Comparison of ENCODE assay signal across 19 cellular contexts in the genomic region with DNA sequence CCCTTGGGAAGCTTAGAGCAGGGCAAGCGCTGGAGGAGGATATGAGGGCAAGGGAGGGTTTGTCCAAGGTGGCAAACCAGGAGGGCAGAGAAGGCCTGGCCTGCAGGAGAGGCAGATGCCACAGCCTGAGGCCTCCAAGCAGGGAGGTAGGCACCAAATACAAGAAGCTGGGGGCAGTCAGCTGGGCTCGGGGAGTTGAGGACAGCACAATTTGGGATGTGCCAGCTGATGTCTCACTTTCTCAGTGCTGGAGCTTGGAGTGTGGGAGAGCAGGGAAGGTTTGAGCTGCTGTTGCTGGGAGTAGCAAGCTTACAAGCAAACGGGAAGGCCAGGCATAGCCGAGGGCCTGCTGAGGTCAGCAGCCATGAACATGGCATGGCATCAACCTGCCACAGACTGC. TPM values are rescaled to one million over a fixed set of nuclear protein-coding genes. Genes with fewer than 3 reads are reported as not detected.
DNase-seq lines count a peak whose midpoint lies in the region; ATAC-seq and TF ChIP-seq lines count a peak whose summit lies in the region.
"Had no signal": no experiment of that assay in that cellular context is flagged by ENCODE, and none has a peak within 500 bp of the region (broad histone marks: within the 10 kb centered on the region; RNA-seq: fewer than 3 reads in every experiment).

No MANE protein-coding gene starts in this region.

- H3K4me3 ChIP-seq in CD8-positive, alpha-beta memory T cell (ENCODE audit: low read length), result no peak overlapping the region
- H3K4me3 ChIP-seq: heart left ventricle, sigmoid colon had no signal

- no peaks in the 10 kb centered on the region for H3K9me3 ChIP-seq in CD8-positive, alpha-beta memory T cell (ENCODE audit: low read length)
- H3K9me3 ChIP-seq: BE2C, heart left ventricle, sigmoid colon had no signal

- peaks cover 0 to 65% (median 15%) of the 10 kb centered on the region in 3 donors for H3K36me3 Mint-ChIP-seq in CD8-positive, alpha-beta memory T cell
- peaks cover 50% of the 10 kb centered on the region for H3K36me3 Mint-ChIP-seq in activated B cell treated with CpG ODN at 0.5 μM for 24 hours (ENCODE audit: low read depth)
- peaks cover 14% of the 10 kb centered on the region for H3K36me3 Mint-ChIP-seq in natural killer cell treated with Interleukin-12 subunit alpha and Interleukin-12 subunit beta and Interleukin-15 and Interleukin-18, amount 100 ng/mL, for 72 hours
- peaks cover 5 to 12% of the 10 kb centered on the region in 2 donors for H3K36me3 Mint-ChIP-seq in activated T-cell treated with anti-CD3 and anti-CD28 coated beads, Interleukin-2, amount 50 U/mL, for 72 hours (ENCODE audit: insufficient read depth in 2 of 2)

- intact Hi-C loops in activated B cell treated with CpG ODN at 0.5 μM for 24 hours (cut with micrococcal nuclease), result loop anchor here (10.0 kb wide), 1 partner anchor 303 kb away; a partner anchor contains a TSS

- DNase-seq in CD8-positive, alpha-beta memory T cell, result no peak
- DNase-seq in activated B cell treated with CpG ODN at 0.5 μM for 24 hours (no peak), omental fat pad (ENCODE audit: low spot score) (no peak)
- DNase-seq in natural killer cell treated with Interleukin-12 subunit alpha and Interleukin-12 subunit beta and Interleukin-15 and Interleukin-18, amount 100 ng/mL, for 72 hours (ENCODE audit: low spot score), result no peak
- DNase-seq in activated T-cell treated with anti-CD3 and anti-CD28 coated beads, Interleukin-2, amount 50 U/mL, for 72 hours, result no peak
- DNase-seq: activated CD8-positive, alpha-beta memory T cell treated with anti-CD3 and anti-CD28 coated beads for 24 hours; activated naive CD4-positive, alpha-beta T cell treated with anti-CD3 and anti-CD28 coated beads, Interleukin-2, amount 50 U/mL, for 16 hours; BE2C; heart left ventricle; left colon; NCI-H1092; NCI-H2171 treated with DMSO at 0.1 percent for 48 hours; sigmoid colon; stimulated activated naive CD4-positive, alpha-beta T cell treated with Interleukin-2 at 50 U/mL for 16 hours had no signal

- no peak for TF ChIP-seq CTCF in activated B cell treated with CpG ODN at 0.5 μM for 24 hours (IDR thresholded peaks at IDR 0.05)
- TF ChIP-seq CTCF in omental fat pad (IDR thresholded peaks at IDR 0.05), result no peak

- POLR2A ChIA-PET in CD8-positive, alpha-beta memory T cell (lab: Charles Lee), result interaction anchor here (0.6 to 0.9 kb wide), 2 partner anchors 17 to 27 kb away, joined by 3 read pairs; a partner anchor contains a TSS
- POLR2A ChIA-PET in activated B cell treated with CpG ODN at 0.5 μM for 24 hours (lab: Charles Lee), result interaction anchor here (0.6 to 1.2 kb wide), 2 partner anchors 135 to 290 kb away, joined by 3 read pairs; no protein-coding TSS in a partner anchor

- H3K36me3 ChIP-seq in CD8-positive, alpha-beta memory T cell (ENCODE audit: insufficient read depth, low read length), result peaks cover 7% of the 10 kb centered on the region

- ATAC-seq in activated B cell treated with CpG ODN at 0.5 μM for 24 hours (ENCODE audit: low read depth) (no peak), omental fat pad (ENCODE audit: low FRiP score) (no peak), HG03196 (IDR thresholded peaks at IDR 0.05; ENCODE audit: unreplicated experiment) (no peak)
- no peak for ATAC-seq in natural killer cell treated with Interleukin-12 subunit alpha and Interleukin-12 subunit beta and Interleukin-15 and Interleukin-18, amount 100 ng/mL, for 72 hours
- no peak for ATAC-seq in activated T-cell treated with anti-CD3 and anti-CD28 coated beads, Interleukin-2, amount 50 U/mL, for 72 hours (replicated peaks in 1 of 2)
- ATAC-seq: heart left ventricle, left colon had no signal

- H3K27me3 ChIP-seq in CD8-positive, alpha-beta memory T cell (ENCODE audit: insufficient read depth, low read length, poor library complexity, severe bottlenecking), result no peaks in the 10 kb centered on the region
- H3K27me3 ChIP-seq: BE2C, heart left ventricle, sigmoid colon had no signal

- no peak overlapping the region for H3K27ac ChIP-seq in CD8-positive, alpha-beta memory T cell (ENCODE audit: low read depth, low read length)
- H3K27ac ChIP-seq: heart left ventricle, sigmoid colon had no signal

- peak overlapping the region; percentile 22 to 72 (median 57) for H3K4me3 Mint-ChIP-seq in CD8-positive, alpha-beta memory T cell
- no peak overlapping the region for H3K4me3 Mint-ChIP-seq in activated B cell treated with CpG ODN at 0.5 μM for 24 hours
- H3K4me3 Mint-ChIP-seq in natural killer cell treated with Interleukin-12 subunit alpha and Interleukin-12 subunit beta and Interleukin-15 and Interleukin-18, amount 100 ng/mL, for 72 hours, result peak overlapping the region; percentile 81
- peak overlapping the region in 1 of 2 donors; percentile 15 for H3K4me3 Mint-ChIP-seq in activated T-cell treated with anti-CD3 and anti-CD28 coated beads, Interleukin-2, amount 50 U/mL, for 72 hours

- peaks cover 32% of the 10 kb centered on the region for H3K4me1 ChIP-seq in CD8-positive, alpha-beta memory T cell (ENCODE audit: insufficient read depth, low read length)
- H3K4me1 ChIP-seq: BE2C had no signal

- CTCF ChIA-PET in CD8-positive, alpha-beta memory T cell (lab: Charles Lee), result interaction anchor here (0.5 kb wide), 1 partner anchor 42 kb away, joined by 3 read pairs; no protein-coding TSS in a partner anchor
- CTCF ChIA-PET in activated B cell treated with CpG ODN at 0.5 μM for 24 hours (lab: Charles Lee), result no interaction called here

- H3K27ac Mint-ChIP-seq in CD8-positive, alpha-beta memory T cell, result peak overlapping the region; percentile 60 to 96 (median 89)
- H3K27ac Mint-ChIP-seq in activated B cell treated with CpG ODN at 0.5 μM for 24 hours, result peak overlapping the region; percentile 21
- H3K27ac Mint-ChIP-seq in natural killer cell treated with Interleukin-12 subunit alpha and Interleukin-12 subunit beta and Interleukin-15 and Interleukin-18, amount 100 ng/mL, for 72 hours, result peak overlapping the region; percentile 74 to 89
- H3K27ac Mint-ChIP-seq in activated T-cell treated with anti-CD3 and anti-CD28 coated beads, Interleukin-2, amount 50 U/mL, for 72 hours, result no peak overlapping the region

- H3K4me1 Mint-ChIP-seq in CD8-positive, alpha-beta memory T cell, result peaks cover 39 to 52% (median 49%) of the 10 kb centered on the region in 3 donors
- H3K4me1 Mint-ChIP-seq in activated B cell treated with CpG ODN at 0.5 μM for 24 hours, result peaks cover 34% of the 10 kb centered on the region
- peaks cover 35 to 40% of the 10 kb centered on the region in 2 donors for H3K4me1 Mint-ChIP-seq in natural killer cell treated with Interleukin-12 subunit alpha and Interleukin-12 subunit beta and Interleukin-15 and Interleukin-18, amount 100 ng/mL, for 72 hours (ENCODE audit: low read depth in 2 of 2)
- H3K4me1 Mint-ChIP-seq in activated T-cell treated with anti-CD3 and anti-CD28 coated beads, Interleukin-2, amount 50 U/mL, for 72 hours (ENCODE audit: low read depth), result peaks cover 36% of the 10 kb centered on the region

- H3K27me3 Mint-ChIP-seq in CD8-positive, alpha-beta memory T cell, result no peaks in the 10 kb centered on the region
- no peaks in the 10 kb centered on the region for H3K27me3 Mint-ChIP-seq in activated B cell treated with CpG ODN at 0.5 μM for 24 hours
- H3K27me3 Mint-ChIP-seq in natural killer cell treated with Interleukin-12 subunit alpha and Interleukin-12 subunit beta and Interleukin-15 and Interleukin-18, amount 100 ng/mL, for 72 hours, result no peaks in the 10 kb centered on the region
- no peaks in the 10 kb centered on the region for H3K27me3 Mint-ChIP-seq in activated T-cell treated with anti-CD3 and anti-CD28 coated beads, Interleukin-2, amount 50 U/mL, for 72 hours (ENCODE audit: low read depth)

- H3K9me3 Mint-ChIP-seq in CD8-positive, alpha-beta memory T cell, result no peaks in the 10 kb centered on the region
- no peaks in the 10 kb centered on the region for H3K9me3 Mint-ChIP-seq in activated B cell treated with CpG ODN at 0.5 μM for 24 hours
- no peaks in the 10 kb centered on the region for H3K9me3 Mint-ChIP-seq in natural killer cell treated with Interleukin-12 subunit alpha and Interleukin-12 subunit beta and Interleukin-15 and Interleukin-18, amount 100 ng/mL, for 72 hours
- H3K9me3 Mint-ChIP-seq in activated T-cell treated with anti-CD3 and anti-CD28 coated beads, Interleukin-2, amount 50 U/mL, for 72 hours, result no peaks in the 10 kb centered on the region

RNA-seq across cellular contexts. Expression of a gene that starts 4.0 kb away (rescaled TPM):
- 10 to 100 TPM; 16.6 to 17.1 TPM for total RNA-seq in CD8-positive, alpha-beta memory T cell
- 21.5 TPM for polyA plus RNA-seq in CD8-positive, alpha-beta memory T cell
- total RNA-seq in activated B cell treated with CpG ODN at 0.5 μM for 24 hours, result 14.6 and 19.0 TPM in 2 replicates
- 10 to 100 TPM; 15.9 to 19.5 TPM for total RNA-seq in natural killer cell treated with Interleukin-12 subunit alpha and Interleukin-12 subunit beta and Interleukin-15 and Interleukin-18, amount 100 ng/mL, for 72 hours
- total RNA-seq in omental fat pad, result 10 to 100 TPM; 12.1 to 18.7 (median 13.0) TPM
- total RNA-seq in activated T-cell treated with anti-CD3 and anti-CD28 coated beads, Interleukin-2, amount 50 U/mL, for 72 hours, result 10 to 100 TPM; 19.8 to 22.0 TPM

RNA-seq across cellular contexts. Expression of a gene that starts 4.8 kb away (rescaled TPM):
- total RNA-seq in CD8-positive, alpha-beta memory T cell, result under 1 TPM; 0.31 to 0.33 TPM
- not detected for polyA plus RNA-seq in CD8-positive, alpha-beta memory T cell
- total RNA-seq in activated B cell treated with CpG ODN at 0.5 μM for 24 hours (0.10 TPM in 1 of 2 replicates, not detected in the other), omental fat pad (not detected)
- under 1 TPM; 0.12 to 0.73 TPM for total RNA-seq in natural killer cell treated with Interleukin-12 subunit alpha and Interleukin-12 subunit beta and Interleukin-15 and Interleukin-18, amount 100 ng/mL, for 72 hours
- total RNA-seq in activated T-cell treated with anti-CD3 and anti-CD28 coated beads, Interleukin-2, amount 50 U/mL, for 72 hours, result under 1 TPM in 1 of 2 donors, not detected in 1; 0.32 TPM
- total RNA-seq: Daoy, epithelial cell of proximal tubule, heart left ventricle, left colon, SK-MEL-5 had no signal
- polyA plus RNA-seq: neural cell, sigmoid colon had no signal

RNA-seq across cellular contexts. Expression of a gene that starts 26.5 kb away (rescaled TPM):
- total RNA-seq in CD8-positive, alpha-beta memory T cell, result 1 to 10 TPM; 5.6 to 6.0 TPM
- 20.6 TPM for polyA plus RNA-seq in CD8-positive, alpha-beta memory T cell
- total RNA-seq in activated B cell treated with CpG ODN at 0.5 μM for 24 hours, result 2.0 and 3.6 TPM in 2 replicates
- total RNA-seq in natural killer cell treated with Interleukin-12 subunit alpha and Interleukin-12 subunit beta and Interleukin-15 and Interleukin-18, amount 100 ng/mL, for 72 hours, result 1 to 10 TPM; 2.7 to 3.8 TPM
- 100 to 1,000 TPM in 2 of 4 donors, 10 to 100 TPM in 2; 82.8 to 110 (median 96.5) TPM for total RNA-seq in omental fat pad
- total RNA-seq in activated T-cell treated with anti-CD3 and anti-CD28 coated beads, Interleukin-2, amount 50 U/mL, for 72 hours, result 1 to 10 TPM; 6.3 to 6.8 TPM

RNA-seq across cellular contexts. Expression of a gene that starts 31.5 kb away (rescaled TPM):
- 10 to 100 TPM; 17.7 to 21.2 TPM for total RNA-seq in CD8-positive, alpha-beta memory T cell
- polyA plus RNA-seq in CD8-positive, alpha-beta memory T cell, result 15.6 TPM
- total RNA-seq in activated B cell treated with CpG ODN at 0.5 μM for 24 hours (30.5 and 38.8 TPM in 2 replicates), omental fat pad (10 to 100 TPM; 35.5 to 71.9 (median 37.9) TPM)
- total RNA-seq in natural killer cell treated with Interleukin-12 subunit alpha and Interleukin-12 subunit beta and Interleukin-15 and Interleukin-18, amount 100 ng/mL, for 72 hours, result 10 to 100 TPM; 20.5 to 21.7 TPM
- 10 to 100 TPM; 18.1 to 18.8 TPM for total RNA-seq in activated T-cell treated with anti-CD3 and anti-CD28 coated beads, Interleukin-2, amount 50 U/mL, for 72 hours

RNA-seq across cellular contexts. Expression of a gene that starts 51.0 kb away (rescaled TPM):
- total RNA-seq in CD8-positive, alpha-beta memory T cell, result under 1 TPM; 0.20 to 0.27 TPM
- polyA plus RNA-seq in CD8-positive, alpha-beta memory T cell, result not detected
- total RNA-seq in activated B cell treated with CpG ODN at 0.5 μM for 24 hours, result 0.22 and 0.31 TPM in 2 replicates
- not detected for total RNA-seq in natural killer cell treated with Interleukin-12 subunit alpha and Interleukin-12 subunit beta and Interleukin-15 and Interleukin-18, amount 100 ng/mL, for 72 hours
- under 1 TPM in 2 of 4 donors, not detected in 2; 0.19 to 0.28 TPM for total RNA-seq in omental fat pad
- total RNA-seq in activated T-cell treated with anti-CD3 and anti-CD28 coated beads, Interleukin-2, amount 50 U/mL, for 72 hours, result under 1 TPM; 0.10 to 0.21 TPM
- total RNA-seq: Daoy had no signal
- polyA plus RNA-seq: neural cell had no signal

Comparison
In these comparisons a context has a peak if more than half of its experiments do, and no peak if none do; other contexts are left out.
1. RNA of a gene that starts 26.5 kb away (total RNA-seq): 82.8 to 110 TPM in omental fat pad; 6.3 to 6.8 TPM in activated T-cell treated with anti-CD3 and anti-CD28 coated beads, Interleukin-2, amount 50 U/mL, for 72 hours, 5.6 to 6.0 TPM in CD8-positive, alpha-beta memory T cell, 2.7 to 3.8 TPM in natural killer cell treated with Interleukin-12 subunit alpha and Interleukin-12 subunit beta and Interleukin-15 and Interleukin-18, amount 100 ng/mL, for 72 hours and 2.0 to 3.6 TPM in activated B cell treated with CpG ODN at 0.5 μM for 24 hours; every median in the first group is over 10 times any median in the second.